ENCODE assay signal across 1 cellular context in genomic region chr3:39189648-39190269, GRCh38.
A peak's percentile ranks its signal among the peaks of the same experiment; 100 is the strongest.
TF ChIP-seq lines count a peak whose summit lies in the region.

No MANE protein-coding gene starts in this region.

TF ChIP-seq in GM12878, 131 proteins besides CTCF, POLR2A, EP300 and RAD21 (continued from another document):
- TF ChIP-seq IRF5 (IDR thresholded peaks at IDR 0.05; ENCODE audit: borderline replicate concordance) = no peak
- no peak for TF ChIP-seq EZH2 (IDR thresholded peaks at IDR 0.05; ENCODE audit: borderline replicate concordance, control insufficient read depth, low read depth, low read length)
- no peak for TF ChIP-seq CEBPZ (IDR thresholded peaks at IDR 0.05; ENCODE audit: low read depth, low read length)
- TF ChIP-seq YY1 (IDR thresholded peaks at IDR 0.05; ENCODE audit: low read depth, low read length) = peak; percentile 42; the same call in 1 of the 2 replicates
- no peak for TF ChIP-seq TCF7 (IDR thresholded peaks at IDR 0.05; ENCODE audit: borderline replicate concordance)
- no peak for TF ChIP-seq BMI1 (IDR thresholded peaks at IDR 0.05; ENCODE audit: borderline replicate concordance)
- TF ChIP-seq KDM1A (IDR thresholded peaks at IDR 0.05; ENCODE audit: borderline replicate concordance) = no peak
- no peak for TF ChIP-seq STAT3 (IDR thresholded peaks at IDR 0.05; ENCODE audit: low read depth, low read length)
- TF ChIP-seq ZNF207 (IDR thresholded peaks at IDR 0.05; ENCODE audit: borderline replicate concordance) = no peak
- TF ChIP-seq ZNF24 (IDR thresholded peaks at IDR 0.05) = no peak
- TF ChIP-seq IKZF1 (conservative IDR thresholded peaks at IDR 0.05) = 0 out of 2 replicates have a peak, but pooled peaks have one; percentile 25
- no peak for TF ChIP-seq DPF2 (IDR thresholded peaks at IDR 0.05)
- peak; percentile 99 for TF ChIP-seq SMC3 (IDR thresholded peaks at IDR 0.05; ENCODE audit: borderline replicate concordance, low read length)
- TF ChIP-seq PAX5 (IDR thresholded peaks at IDR 0.05; ENCODE audit: borderline replicate concordance, low read depth, low read length) = no peak
- no peak for TF ChIP-seq USF1 (IDR thresholded peaks at IDR 0.05; ENCODE audit: borderline replicate concordance, extremely low read length, insufficient read depth, low read depth, low read length)
- no peak for TF ChIP-seq FOS (IDR thresholded peaks at IDR 0.05; ENCODE audit: borderline replicate concordance, extremely low read depth, insufficient read length)
- TF ChIP-seq, protein P1, sequence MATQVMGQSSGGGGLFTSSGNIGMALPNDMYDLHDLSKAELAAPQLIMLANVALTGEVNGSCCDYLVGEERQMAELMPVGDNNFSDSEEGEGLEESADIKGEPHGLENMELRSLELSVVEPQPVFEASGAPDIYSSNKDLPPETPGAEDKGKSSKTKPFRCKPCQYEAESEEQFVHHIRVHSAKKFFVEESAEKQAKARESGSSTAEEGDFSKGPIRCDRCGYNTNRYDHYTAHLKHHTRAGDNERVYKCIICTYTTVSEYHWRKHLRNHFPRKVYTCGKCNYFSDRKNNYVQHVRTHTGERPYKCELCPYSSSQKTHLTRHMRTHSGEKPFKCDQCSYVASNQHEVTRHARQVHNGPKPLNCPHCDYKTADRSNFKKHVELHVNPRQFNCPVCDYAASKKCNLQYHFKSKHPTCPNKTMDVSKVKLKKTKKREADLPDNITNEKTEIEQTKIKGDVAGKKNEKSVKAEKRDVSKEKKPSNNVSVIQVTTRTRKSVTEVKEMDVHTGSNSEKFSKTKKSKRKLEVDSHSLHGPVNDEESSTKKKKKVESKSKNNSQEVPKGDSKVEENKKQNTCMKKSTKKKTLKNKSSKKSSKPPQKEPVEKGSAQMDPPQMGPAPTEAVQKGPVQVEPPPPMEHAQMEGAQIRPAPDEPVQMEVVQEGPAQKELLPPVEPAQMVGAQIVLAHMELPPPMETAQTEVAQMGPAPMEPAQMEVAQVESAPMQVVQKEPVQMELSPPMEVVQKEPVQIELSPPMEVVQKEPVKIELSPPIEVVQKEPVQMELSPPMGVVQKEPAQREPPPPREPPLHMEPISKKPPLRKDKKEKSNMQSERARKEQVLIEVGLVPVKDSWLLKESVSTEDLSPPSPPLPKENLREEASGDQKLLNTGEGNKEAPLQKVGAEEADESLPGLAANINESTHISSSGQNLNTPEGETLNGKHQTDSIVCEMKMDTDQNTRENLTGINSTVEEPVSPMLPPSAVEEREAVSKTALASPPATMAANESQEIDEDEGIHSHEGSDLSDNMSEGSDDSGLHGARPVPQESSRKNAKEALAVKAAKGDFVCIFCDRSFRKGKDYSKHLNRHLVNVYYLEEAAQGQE (IDR thresholded peaks at IDR 0.05; ENCODE audit: low read depth, low read length) = no peak
- TF ChIP-seq TCF12 (IDR thresholded peaks at IDR 0.05; ENCODE audit: low read depth, low read length) = no peak
- no peak for TF ChIP-seq CHD1 (IDR thresholded peaks at IDR 0.05; ENCODE audit: low read depth, low read length)
- no peak for TF ChIP-seq MYB (IDR thresholded peaks at IDR 0.05; ENCODE audit: borderline replicate concordance, low read depth, low read length)
- TF ChIP-seq, protein P2, sequence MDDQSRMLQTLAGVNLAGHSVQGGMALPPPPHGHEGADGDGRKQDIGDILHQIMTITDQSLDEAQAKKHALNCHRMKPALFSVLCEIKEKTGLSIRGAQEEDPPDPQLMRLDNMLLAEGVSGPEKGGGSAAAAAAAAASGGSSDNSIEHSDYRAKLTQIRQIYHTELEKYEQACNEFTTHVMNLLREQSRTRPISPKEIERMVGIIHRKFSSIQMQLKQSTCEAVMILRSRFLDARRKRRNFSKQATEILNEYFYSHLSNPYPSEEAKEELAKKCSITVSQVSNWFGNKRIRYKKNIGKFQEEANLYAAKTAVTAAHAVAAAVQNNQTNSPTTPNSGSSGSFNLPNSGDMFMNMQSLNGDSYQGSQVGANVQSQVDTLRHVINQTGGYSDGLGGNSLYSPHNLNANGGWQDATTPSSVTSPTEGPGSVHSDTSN (IDR thresholded peaks at IDR 0.05; ENCODE audit: insufficient replicate concordance, low read depth, low read length) = no peak
- no peak for TF ChIP-seq CEBPB (IDR thresholded peaks at IDR 0.05; ENCODE audit: borderline replicate concordance in 1 of 2, low read depth in 2 of 2, low read length in 2 of 2)
- no peak; the same call in 1 of the 2 replicates for TF ChIP-seq RB1 (IDR thresholded peaks at IDR 0.05; ENCODE audit: borderline replicate concordance)
- TF ChIP-seq, protein P3, sequence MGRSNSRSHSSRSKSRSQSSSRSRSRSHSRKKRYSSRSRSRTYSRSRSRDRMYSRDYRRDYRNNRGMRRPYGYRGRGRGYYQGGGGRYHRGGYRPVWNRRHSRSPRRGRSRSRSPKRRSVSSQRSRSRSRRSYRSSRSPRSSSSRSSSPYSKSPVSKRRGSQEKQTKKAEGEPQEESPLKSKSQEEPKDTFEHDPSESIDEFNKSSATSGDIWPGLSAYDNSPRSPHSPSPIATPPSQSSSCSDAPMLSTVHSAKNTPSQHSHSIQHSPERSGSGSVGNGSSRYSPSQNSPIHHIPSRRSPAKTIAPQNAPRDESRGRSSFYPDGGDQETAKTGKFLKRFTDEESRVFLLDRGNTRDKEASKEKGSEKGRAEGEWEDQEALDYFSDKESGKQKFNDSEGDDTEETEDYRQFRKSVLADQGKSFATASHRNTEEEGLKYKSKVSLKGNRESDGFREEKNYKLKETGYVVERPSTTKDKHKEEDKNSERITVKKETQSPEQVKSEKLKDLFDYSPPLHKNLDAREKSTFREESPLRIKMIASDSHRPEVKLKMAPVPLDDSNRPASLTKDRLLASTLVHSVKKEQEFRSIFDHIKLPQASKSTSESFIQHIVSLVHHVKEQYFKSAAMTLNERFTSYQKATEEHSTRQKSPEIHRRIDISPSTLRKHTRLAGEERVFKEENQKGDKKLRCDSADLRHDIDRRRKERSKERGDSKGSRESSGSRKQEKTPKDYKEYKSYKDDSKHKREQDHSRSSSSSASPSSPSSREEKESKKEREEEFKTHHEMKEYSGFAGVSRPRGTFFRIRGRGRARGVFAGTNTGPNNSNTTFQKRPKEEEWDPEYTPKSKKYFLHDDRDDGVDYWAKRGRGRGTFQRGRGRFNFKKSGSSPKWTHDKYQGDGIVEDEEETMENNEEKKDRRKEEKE (IDR thresholded peaks at IDR 0.05) = no peak
- TF ChIP-seq TAF1 (IDR thresholded peaks at IDR 0.05; ENCODE audit: borderline replicate concordance, low read depth, low read length) = no peak
- TF ChIP-seq, protein P4, sequence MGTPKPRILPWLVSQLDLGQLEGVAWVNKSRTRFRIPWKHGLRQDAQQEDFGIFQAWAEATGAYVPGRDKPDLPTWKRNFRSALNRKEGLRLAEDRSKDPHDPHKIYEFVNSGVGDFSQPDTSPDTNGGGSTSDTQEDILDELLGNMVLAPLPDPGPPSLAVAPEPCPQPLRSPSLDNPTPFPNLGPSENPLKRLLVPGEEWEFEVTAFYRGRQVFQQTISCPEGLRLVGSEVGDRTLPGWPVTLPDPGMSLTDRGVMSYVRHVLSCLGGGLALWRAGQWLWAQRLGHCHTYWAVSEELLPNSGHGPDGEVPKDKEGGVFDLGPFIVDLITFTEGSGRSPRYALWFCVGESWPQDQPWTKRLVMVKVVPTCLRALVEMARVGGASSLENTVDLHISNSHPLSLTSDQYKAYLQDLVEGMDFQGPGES (IDR thresholded peaks at IDR 0.05) = no peak
- no peak for TF ChIP-seq SMAD1 (IDR thresholded peaks at IDR 0.05; ENCODE audit: low read depth, partially characterized antibody)
- peak; percentile 23 for TF ChIP-seq RELA (IDR thresholded peaks at IDR 0.05; ENCODE audit: borderline replicate concordance, partially characterized antibody)
- no peak for TF ChIP-seq SIN3A (IDR thresholded peaks at IDR 0.05; ENCODE audit: low read depth, low read length)
- TF ChIP-seq, protein P5, sequence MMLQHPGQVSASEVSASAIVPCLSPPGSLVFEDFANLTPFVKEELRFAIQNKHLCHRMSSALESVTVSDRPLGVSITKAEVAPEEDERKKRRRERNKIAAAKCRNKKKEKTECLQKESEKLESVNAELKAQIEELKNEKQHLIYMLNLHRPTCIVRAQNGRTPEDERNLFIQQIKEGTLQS (IDR thresholded peaks at IDR 0.05; ENCODE audit: borderline replicate concordance, extremely low read depth, low read depth, low read length) = peak; percentile 2; the same call in 1 of the 2 replicates
- TF ChIP-seq SMAD5 (IDR thresholded peaks at IDR 0.05; ENCODE audit: low read depth) = no peak
- no peak for TF ChIP-seq NR2F1 (conservative IDR thresholded peaks at IDR 0.05)
- TF ChIP-seq NBN (IDR thresholded peaks at IDR 0.05) = 0 out of 2 replicates have a peak, but pooled peaks have one; percentile 31
- TF ChIP-seq PML (IDR thresholded peaks at IDR 0.05; ENCODE audit: low read length) = no peak
- TF ChIP-seq SREBF2 (IDR thresholded peaks at IDR 0.05; ENCODE audit: low read length) = no peak
- 0 out of 2 replicates have a peak, but pooled peaks have one; percentile 31 for TF ChIP-seq STAT1 (conservative IDR thresholded peaks at IDR 0.05)
- no peak for TF ChIP-seq NFXL1 (IDR thresholded peaks at IDR 0.05; ENCODE audit: borderline replicate concordance)
- no peak for TF ChIP-seq USF2 (IDR thresholded peaks at IDR 0.05; ENCODE audit: borderline replicate concordance, low read depth, low read length)
- TF ChIP-seq MXI1 (IDR thresholded peaks at IDR 0.05; ENCODE audit: low read depth, low read length) = no peak
